1 cellular context compared by ENCODE assay signal in the genomic region with DNA sequence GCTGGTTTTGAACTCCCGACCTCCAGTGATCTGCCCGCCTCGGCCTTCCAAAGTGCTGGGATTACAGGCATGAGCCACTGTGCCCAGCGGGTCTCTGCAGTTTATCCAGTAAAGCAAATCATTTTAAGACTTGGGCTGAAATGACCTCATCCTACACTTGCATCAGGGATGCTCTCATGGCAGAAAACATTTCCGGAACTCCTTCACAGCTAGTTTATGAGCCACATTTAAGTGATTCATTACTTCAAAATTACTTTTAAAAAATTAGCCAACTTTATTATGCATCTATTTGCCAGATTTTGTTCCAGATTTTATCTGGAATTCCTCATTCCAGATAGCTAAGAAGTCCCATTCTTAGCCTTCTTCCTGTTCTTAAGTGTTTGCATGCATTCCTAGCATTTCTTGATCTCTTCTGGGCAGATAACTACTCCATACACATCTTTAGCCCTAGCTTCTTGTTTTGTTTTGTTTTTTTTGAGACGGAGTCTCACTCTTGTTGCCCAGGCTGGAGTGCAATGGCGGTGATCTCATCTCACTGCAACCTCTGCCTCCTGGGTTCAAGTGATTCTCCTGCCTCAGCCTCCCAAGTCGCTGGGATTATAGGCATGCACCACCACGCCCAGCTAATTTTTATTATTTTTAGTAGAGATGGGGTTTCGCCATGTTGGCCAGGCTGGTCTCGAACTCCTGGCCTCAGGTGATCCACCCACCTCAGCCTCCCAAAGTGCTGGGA.
TF ChIP-seq lines count a peak whose summit lies in the region.

No MANE protein-coding gene starts in this region.

TF ChIP-seq in HEK293, 187 proteins besides CTCF, POLR2A, EP300 and RAD21 (continued from another document and continues in another):
- TF ChIP-seq, protein P1, sequence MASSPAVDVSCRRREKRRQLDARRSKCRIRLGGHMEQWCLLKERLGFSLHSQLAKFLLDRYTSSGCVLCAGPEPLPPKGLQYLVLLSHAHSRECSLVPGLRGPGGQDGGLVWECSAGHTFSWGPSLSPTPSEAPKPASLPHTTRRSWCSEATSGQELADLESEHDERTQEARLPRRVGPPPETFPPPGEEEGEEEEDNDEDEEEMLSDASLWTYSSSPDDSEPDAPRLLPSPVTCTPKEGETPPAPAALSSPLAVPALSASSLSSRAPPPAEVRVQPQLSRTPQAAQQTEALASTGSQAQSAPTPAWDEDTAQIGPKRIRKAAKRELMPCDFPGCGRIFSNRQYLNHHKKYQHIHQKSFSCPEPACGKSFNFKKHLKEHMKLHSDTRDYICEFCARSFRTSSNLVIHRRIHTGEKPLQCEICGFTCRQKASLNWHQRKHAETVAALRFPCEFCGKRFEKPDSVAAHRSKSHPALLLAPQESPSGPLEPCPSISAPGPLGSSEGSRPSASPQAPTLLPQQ (tag by site-specific recombination; IDR thresholded peaks at IDR 0.05) = peak; percentile 34; the same call in 1 of the 2 replicates
- peak; percentile 83 for TF ChIP-seq ZNF600 (tag by site-specific recombination; IDR thresholded peaks at IDR 0.05)
- TF ChIP-seq ZNF558 (tag by site-specific recombination; IDR thresholded peaks at IDR 0.05) = peak; percentile 64; the same call in 1 of the 2 replicates
- TF ChIP-seq ZNF660 (tag by site-specific recombination; IDR thresholded peaks at IDR 0.05) = peak; percentile 93
- peak; percentile 96 for TF ChIP-seq ZNF629 (tag by site-specific recombination; IDR thresholded peaks at IDR 0.05)
- peak; percentile 45; the same call in 1 of the 2 replicates for TF ChIP-seq KLF8 (tag by site-specific recombination; IDR thresholded peaks at IDR 0.05)
- TF ChIP-seq ZEB2 (tag by site-specific recombination; IDR thresholded peaks at IDR 0.05) = peak; percentile 95
- peak; percentile 34; the same call in 1 of the 2 replicates for TF ChIP-seq ZIC2 (tag by site-specific recombination; IDR thresholded peaks at IDR 0.05)
- TF ChIP-seq, protein P2, sequence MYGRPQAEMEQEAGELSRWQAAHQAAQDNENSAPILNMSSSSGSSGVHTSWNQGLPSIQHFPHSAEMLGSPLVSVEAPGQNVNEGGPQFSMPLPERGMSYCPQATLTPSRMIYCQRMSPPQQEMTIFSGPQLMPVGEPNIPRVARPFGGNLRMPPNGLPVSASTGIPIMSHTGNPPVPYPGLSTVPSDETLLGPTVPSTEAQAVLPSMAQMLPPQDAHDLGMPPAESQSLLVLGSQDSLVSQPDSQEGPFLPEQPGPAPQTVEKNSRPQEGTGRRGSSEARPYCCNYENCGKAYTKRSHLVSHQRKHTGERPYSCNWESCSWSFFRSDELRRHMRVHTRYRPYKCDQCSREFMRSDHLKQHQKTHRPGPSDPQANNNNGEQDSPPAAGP (tag by site-specific recombination; IDR thresholded peaks at IDR 0.05) = peak; percentile 62; the same call in 1 of the 2 replicates
- peak; percentile 16; the same call in 1 of the 2 replicates for TF ChIP-seq ZNF654 (tag by site-specific recombination; IDR thresholded peaks at IDR 0.05; ENCODE audit: low read depth)
- TF ChIP-seq, protein P3, sequence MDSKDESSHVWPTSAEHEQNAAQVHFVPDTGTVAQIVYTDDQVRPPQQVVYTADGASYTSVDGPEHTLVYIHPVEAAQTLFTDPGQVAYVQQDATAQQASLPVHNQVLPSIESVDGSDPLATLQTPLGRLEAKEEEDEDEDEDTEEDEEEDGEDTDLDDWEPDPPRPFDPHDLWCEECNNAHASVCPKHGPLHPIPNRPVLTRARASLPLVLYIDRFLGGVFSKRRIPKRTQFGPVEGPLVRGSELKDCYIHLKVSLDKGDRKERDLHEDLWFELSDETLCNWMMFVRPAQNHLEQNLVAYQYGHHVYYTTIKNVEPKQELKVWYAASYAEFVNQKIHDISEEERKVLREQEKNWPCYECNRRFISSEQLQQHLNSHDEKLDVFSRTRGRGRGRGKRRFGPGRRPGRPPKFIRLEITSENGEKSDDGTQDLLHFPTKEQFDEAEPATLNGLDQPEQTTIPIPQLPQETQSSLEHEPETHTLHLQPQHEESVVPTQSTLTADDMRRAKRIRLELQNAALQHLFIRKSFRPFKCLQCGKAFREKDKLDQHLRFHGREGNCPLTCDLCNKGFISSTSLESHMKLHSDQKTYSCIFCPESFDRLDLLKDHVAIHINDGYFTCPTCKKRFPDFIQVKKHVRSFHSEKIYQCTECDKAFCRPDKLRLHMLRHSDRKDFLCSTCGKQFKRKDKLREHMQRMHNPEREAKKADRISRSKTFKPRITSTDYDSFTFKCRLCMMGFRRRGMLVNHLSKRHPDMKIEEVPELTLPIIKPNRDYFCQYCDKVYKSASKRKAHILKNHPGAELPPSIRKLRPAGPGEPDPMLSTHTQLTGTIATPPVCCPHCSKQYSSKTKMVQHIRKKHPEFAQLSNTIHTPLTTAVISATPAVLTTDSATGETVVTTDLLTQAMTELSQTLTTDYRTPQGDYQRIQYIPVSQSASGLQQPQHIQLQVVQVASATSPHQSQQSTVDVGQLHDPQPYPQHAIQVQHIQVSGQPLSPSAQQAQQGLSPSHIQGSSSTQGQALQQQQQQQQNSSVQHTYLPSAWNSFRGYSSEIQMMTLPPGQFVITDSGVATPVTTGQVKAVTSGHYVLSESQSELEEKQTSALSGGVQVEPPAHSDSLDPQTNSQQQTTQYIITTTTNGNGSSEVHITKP (tag by site-specific recombination; IDR thresholded peaks at IDR 0.05) = peak; percentile 50; the same call in 1 of the 2 replicates
- peak; percentile 78 for TF ChIP-seq ZBTB21 (tag by site-specific recombination; IDR thresholded peaks at IDR 0.05)
- TF ChIP-seq, protein P4, sequence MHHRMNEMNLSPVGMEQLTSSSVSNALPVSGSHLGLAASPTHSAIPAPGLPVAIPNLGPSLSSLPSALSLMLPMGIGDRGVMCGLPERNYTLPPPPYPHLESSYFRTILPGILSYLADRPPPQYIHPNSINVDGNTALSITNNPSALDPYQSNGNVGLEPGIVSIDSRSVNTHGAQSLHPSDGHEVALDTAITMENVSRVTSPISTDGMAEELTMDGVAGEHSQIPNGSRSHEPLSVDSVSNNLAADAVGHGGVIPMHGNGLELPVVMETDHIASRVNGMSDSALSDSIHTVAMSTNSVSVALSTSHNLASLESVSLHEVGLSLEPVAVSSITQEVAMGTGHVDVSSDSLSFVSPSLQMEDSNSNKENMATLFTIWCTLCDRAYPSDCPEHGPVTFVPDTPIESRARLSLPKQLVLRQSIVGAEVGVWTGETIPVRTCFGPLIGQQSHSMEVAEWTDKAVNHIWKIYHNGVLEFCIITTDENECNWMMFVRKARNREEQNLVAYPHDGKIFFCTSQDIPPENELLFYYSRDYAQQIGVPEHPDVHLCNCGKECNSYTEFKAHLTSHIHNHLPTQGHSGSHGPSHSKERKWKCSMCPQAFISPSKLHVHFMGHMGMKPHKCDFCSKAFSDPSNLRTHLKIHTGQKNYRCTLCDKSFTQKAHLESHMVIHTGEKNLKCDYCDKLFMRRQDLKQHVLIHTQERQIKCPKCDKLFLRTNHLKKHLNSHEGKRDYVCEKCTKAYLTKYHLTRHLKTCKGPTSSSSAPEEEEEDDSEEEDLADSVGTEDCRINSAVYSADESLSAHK (tag by site-specific recombination; IDR thresholded peaks at IDR 0.05) = peak; percentile 33; the same call in 1 of the 2 replicates
- TF ChIP-seq ZFP37 (tag by site-specific recombination; IDR thresholded peaks at IDR 0.05) = peak; percentile 42; the same call in 1 of the 2 replicates
- TF ChIP-seq, protein P5, sequence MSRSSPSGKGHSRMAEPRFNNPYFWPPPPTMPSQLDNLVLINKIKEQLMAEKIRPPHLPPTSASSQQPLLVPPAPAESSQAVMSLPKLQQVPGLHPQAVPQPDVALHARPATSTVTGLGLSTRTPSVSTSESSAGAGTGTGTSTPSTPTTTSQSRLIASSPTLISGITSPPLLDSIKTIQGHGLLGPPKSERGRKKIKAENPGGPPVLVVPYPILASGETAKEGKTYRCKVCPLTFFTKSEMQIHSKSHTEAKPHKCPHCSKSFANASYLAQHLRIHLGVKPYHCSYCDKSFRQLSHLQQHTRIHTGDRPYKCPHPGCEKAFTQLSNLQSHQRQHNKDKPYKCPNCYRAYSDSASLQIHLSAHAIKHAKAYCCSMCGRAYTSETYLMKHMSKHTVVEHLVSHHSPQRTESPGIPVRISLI (tag by site-specific recombination; IDR thresholded peaks at IDR 0.05) = peak; percentile 87
- TF ChIP-seq, protein P6, sequence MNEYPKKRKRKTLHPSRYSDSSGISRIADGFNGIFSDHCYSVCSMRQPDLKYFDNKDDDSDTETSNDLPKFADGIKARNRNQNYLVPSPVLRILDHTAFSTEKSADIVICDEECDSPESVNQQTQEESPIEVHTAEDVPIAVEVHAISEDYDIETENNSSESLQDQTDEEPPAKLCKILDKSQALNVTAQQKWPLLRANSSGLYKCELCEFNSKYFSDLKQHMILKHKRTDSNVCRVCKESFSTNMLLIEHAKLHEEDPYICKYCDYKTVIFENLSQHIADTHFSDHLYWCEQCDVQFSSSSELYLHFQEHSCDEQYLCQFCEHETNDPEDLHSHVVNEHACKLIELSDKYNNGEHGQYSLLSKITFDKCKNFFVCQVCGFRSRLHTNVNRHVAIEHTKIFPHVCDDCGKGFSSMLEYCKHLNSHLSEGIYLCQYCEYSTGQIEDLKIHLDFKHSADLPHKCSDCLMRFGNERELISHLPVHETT (tag by site-specific recombination; IDR thresholded peaks at IDR 0.05) = peak; percentile 60
- TF ChIP-seq, protein P7, sequence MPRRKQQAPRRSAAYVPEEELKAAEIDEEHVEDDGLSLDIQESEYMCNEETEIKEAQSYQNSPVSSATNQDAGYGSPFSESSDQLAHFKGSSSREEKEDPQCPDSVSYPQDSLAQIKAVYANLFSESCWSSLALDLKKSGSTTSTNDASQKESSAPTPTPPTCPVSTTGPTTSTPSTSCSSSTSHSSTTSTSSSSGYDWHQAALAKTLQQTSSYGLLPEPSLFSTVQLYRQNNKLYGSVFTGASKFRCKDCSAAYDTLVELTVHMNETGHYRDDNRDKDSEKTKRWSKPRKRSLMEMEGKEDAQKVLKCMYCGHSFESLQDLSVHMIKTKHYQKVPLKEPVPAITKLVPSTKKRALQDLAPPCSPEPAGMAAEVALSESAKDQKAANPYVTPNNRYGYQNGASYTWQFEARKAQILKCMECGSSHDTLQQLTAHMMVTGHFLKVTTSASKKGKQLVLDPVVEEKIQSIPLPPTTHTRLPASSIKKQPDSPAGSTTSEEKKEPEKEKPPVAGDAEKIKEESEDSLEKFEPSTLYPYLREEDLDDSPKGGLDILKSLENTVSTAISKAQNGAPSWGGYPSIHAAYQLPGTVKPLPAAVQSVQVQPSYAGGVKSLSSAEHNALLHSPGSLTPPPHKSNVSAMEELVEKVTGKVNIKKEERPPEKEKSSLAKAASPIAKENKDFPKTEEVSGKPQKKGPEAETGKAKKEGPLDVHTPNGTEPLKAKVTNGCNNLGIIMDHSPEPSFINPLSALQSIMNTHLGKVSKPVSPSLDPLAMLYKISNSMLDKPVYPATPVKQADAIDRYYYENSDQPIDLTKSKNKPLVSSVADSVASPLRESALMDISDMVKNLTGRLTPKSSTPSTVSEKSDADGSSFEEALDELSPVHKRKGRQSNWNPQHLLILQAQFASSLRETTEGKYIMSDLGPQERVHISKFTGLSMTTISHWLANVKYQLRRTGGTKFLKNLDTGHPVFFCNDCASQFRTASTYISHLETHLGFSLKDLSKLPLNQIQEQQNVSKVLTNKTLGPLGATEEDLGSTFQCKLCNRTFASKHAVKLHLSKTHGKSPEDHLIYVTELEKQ (tag by site-specific recombination; IDR thresholded peaks at IDR 0.05; ENCODE audit: borderline replicate concordance) = 0 out of 2 replicates have a peak, but pooled peaks have one; percentile 45
- TF ChIP-seq GLIS1 (tag by site-specific recombination; IDR thresholded peaks at IDR 0.05) = 0 out of 2 replicates have a peak, but pooled peaks have one; percentile 7
- TF ChIP-seq OSR2 (tag by site-specific recombination; IDR thresholded peaks at IDR 0.05) = peak; percentile 59; the same call in 1 of the 2 replicates
- peak; percentile 62; the same call in 1 of the 2 replicates for TF ChIP-seq ZNF2 (tag by site-specific recombination; IDR thresholded peaks at IDR 0.05)
- TF ChIP-seq, protein P8, sequence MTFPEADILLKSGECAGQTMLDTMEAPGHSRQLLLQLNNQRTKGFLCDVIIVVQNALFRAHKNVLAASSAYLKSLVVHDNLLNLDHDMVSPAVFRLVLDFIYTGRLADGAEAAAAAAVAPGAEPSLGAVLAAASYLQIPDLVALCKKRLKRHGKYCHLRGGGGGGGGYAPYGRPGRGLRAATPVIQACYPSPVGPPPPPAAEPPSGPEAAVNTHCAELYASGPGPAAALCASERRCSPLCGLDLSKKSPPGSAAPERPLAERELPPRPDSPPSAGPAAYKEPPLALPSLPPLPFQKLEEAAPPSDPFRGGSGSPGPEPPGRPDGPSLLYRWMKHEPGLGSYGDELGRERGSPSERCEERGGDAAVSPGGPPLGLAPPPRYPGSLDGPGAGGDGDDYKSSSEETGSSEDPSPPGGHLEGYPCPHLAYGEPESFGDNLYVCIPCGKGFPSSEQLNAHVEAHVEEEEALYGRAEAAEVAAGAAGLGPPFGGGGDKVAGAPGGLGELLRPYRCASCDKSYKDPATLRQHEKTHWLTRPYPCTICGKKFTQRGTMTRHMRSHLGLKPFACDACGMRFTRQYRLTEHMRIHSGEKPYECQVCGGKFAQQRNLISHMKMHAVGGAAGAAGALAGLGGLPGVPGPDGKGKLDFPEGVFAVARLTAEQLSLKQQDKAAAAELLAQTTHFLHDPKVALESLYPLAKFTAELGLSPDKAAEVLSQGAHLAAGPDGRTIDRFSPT (tag by site-specific recombination; IDR thresholded peaks at IDR 0.05) = peak; percentile 91
- peak; percentile 61 for TF ChIP-seq ZBTB8A (tag by site-specific recombination; IDR thresholded peaks at IDR 0.05)
- TF ChIP-seq ZBTB7A (tag by site-specific recombination; IDR thresholded peaks at IDR 0.05; ENCODE audit: low read depth) = 0 out of 2 replicates have a peak, but pooled peaks have one; percentile 19
- 0 out of 2 replicates have a peak, but pooled peaks have one; percentile 23 for TF ChIP-seq BCL11A (tag by site-specific recombination; IDR thresholded peaks at IDR 0.05; ENCODE audit: low read depth)
- TF ChIP-seq KLF10 (tag by site-specific recombination; IDR thresholded peaks at IDR 0.05) = peak; percentile 38; the same call in 1 of the 2 replicates
- TF ChIP-seq, protein P9, sequence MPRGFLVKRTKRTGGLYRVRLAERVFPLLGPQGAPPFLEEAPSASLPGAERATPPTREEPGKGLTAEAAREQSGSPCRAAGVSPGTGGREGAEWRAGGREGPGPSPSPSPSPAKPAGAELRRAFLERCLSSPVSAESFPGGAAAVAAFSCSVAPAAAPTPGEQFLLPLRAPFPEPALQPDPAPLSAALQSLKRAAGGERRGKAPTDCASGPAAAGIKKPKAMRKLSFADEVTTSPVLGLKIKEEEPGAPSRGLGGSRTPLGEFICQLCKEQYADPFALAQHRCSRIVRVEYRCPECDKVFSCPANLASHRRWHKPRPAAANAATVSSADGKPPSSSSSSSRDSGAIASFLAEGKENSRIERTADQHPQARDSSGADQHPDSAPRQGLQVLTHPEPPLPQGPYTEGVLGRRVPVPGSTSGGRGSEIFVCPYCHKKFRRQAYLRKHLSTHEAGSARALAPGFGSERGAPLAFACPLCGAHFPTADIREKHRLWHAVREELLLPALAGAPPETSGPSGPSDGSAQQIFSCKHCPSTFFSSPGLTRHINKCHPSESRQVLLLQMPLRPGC (tag by site-specific recombination; IDR thresholded peaks at IDR 0.05) = peak; percentile 77
- TF ChIP-seq, protein P10, sequence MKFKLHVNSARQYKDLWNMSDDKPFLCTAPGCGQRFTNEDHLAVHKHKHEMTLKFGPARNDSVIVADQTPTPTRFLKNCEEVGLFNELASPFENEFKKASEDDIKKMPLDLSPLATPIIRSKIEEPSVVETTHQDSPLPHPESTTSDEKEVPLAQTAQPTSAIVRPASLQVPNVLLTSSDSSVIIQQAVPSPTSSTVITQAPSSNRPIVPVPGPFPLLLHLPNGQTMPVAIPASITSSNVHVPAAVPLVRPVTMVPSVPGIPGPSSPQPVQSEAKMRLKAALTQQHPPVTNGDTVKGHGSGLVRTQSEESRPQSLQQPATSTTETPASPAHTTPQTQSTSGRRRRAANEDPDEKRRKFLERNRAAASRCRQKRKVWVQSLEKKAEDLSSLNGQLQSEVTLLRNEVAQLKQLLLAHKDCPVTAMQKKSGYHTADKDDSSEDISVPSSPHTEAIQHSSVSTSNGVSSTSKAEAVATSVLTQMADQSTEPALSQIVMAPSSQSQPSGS (tag by site-specific recombination; IDR thresholded peaks at IDR 0.05; ENCODE audit: low read depth) = peak; percentile 91
- 0 out of 2 replicates have a peak, but pooled peaks have one; percentile 40 for TF ChIP-seq ZNF146 (tag by site-specific recombination; IDR thresholded peaks at IDR 0.05)
